In genomic region chr20:35660122-35660937, GRCh38 we compare ENCODE assay signal across 10 cellular contexts. TPM values are rescaled to one million over a fixed set of nuclear protein-coding genes. Genes with fewer than 3 reads are reported as not detected.
A peak's percentile ranks its signal among the peaks of the same experiment; 100 is the strongest.
DNase-seq lines count a peak whose midpoint lies in the region; ATAC-seq and TF ChIP-seq lines count a peak whose summit lies in the region.
"Had no signal": no experiment of that assay in that cellular context is flagged by ENCODE, and none has a peak within 500 bp of the region (broad histone marks: within the 10 kb centered on the region; RNA-seq: fewer than 3 reads in every experiment).

No MANE protein-coding gene starts in this region.

- WGBS in mammary epithelial cell (ENCODE audit: low coverage, missing lambda C conversion rate), result 98% methylated on average over 10 of the region's 10 CpGs

- H4K20me1 ChIP-seq in DND-41 (ENCODE audit: insufficient read depth, low read length) (peaks cover 86% of the 10 kb centered on the region), PC-9 (ENCODE audit: insufficient read depth) (peaks cover 86% of the 10 kb centered on the region), mammary epithelial cell (ENCODE audit: insufficient read depth, low read length) (peaks cover 40% of the 10 kb centered on the region)

- peak overlapping the region; percentile 10 for H3K9ac ChIP-seq in DND-41 (ENCODE audit: low read depth, low read length)
- H3K9ac ChIP-seq in mammary epithelial cell (ENCODE audit: insufficient read depth, low read length), result peak overlapping the region; percentile 32

- no TSS peak for BruUV-seq in PC-9 (replicated peaks; lab: Mats Ljungman, UMichigan)
- no TSS peak for BruUV-seq in mammary epithelial cell (replicated peaks; lab: Mats Ljungman, UMichigan)

- no peaks in the 10 kb centered on the region for H3K9me3 ChIP-seq in DND-41 (ENCODE audit: insufficient read depth, low read length, severe bottlenecking)
- H3K9me3 ChIP-seq in PC-9 (ENCODE audit: insufficient read depth, low read depth), result no peaks in the 10 kb centered on the region
- no peaks in the 10 kb centered on the region for H3K9me3 ChIP-seq in mammary epithelial cell (replicated peaks; ENCODE audit: insufficient read depth, low read length)

- peak overlapping the region; percentile 91; the same call in 1 of the 2 replicates for H3K4me2 ChIP-seq in DND-41 (ENCODE audit: insufficient read depth, low read length)
- peak overlapping the region; percentile 87 for H3K4me2 ChIP-seq in PC-9
- peak overlapping the region; percentile 85 for H3K4me2 ChIP-seq in mammary epithelial cell (ENCODE audit: insufficient read depth, low read depth, low read length)

- no peaks in the 10 kb centered on the region for H3K9me2 ChIP-seq in PC-9 (ENCODE audit: insufficient read depth)

- CTCF ChIA-PET in PC-9 (lab: Charles Lee) (interaction anchor here (0.7 kb wide), 1 partner anchor 43 kb away, joined by 4 read pairs; no protein-coding TSS in a partner anchor), mammary epithelial cell (lab: Charles Lee; ENCODE audit: low non-redundant PET) (no interaction called here)

- H3K27ac ChIP-seq in DND-41 (ENCODE audit: low read length) (peak overlapping the region; percentile 18; the same call in 1 of the 2 replicates), PC-9 (0 out of 2 replicates have a peak overlapping the region, but pooled peaks have one; percentile 0), mammary epithelial cell (ENCODE audit: insufficient read depth, low read depth, low read length) (peak overlapping the region; percentile 41)

- ATAC-seq in DND-41 (ENCODE audit: insufficient read depth, low read depth) (no peak), HG02884 (IDR thresholded peaks at IDR 0.05; ENCODE audit: unreplicated experiment) (no peak)

- POLR2A ChIA-PET in PC-9 (lab: Charles Lee; ENCODE audit: unreplicated experiment), result interaction anchor here (0.5 kb wide), 1 partner anchor 81 kb away, joined by 7 read pairs; no protein-coding TSS in a partner anchor

- in situ Hi-C loops in mammary epithelial cell (cut with MboI; ENCODE audit: low sequenced_read_pairs in 2 of 2), result no loop called here
- in situ Hi-C loops in GM13976 (cut with MboI; ENCODE audit: low sequenced_read_pairs, unreplicated experiment), result no loop called here

- peaks cover 51% of the 10 kb centered on the region for H3K4me1 ChIP-seq in DND-41 (ENCODE audit: insufficient read depth, low read length)
- H3K4me1 ChIP-seq in PC-9 (replicated peaks; ENCODE audit: insufficient read depth), result peaks cover 47% of the 10 kb centered on the region
- peaks cover 30% of the 10 kb centered on the region for H3K4me1 ChIP-seq in mammary epithelial cell (ENCODE audit: insufficient read depth, low read length)

- H3K36me3 ChIP-seq in DND-41 (ENCODE audit: insufficient read depth, low read length) (peaks cover 26% of the 10 kb centered on the region), PC-9 (ENCODE audit: low read depth) (peaks cover 12% of the 10 kb centered on the region), mammary epithelial cell (ENCODE audit: insufficient read depth, low read length) (peaks cover 1% of the 10 kb centered on the region)

- intact Hi-C loops in PC-9 (cut with micrococcal nuclease; ENCODE audit: unreplicated experiment), result loop anchor here (5.0 kb wide), 2 partner anchors 82 to 93 kb away; partner anchors contain the start of gene RBM39
- intact Hi-C loops in mammary epithelial cell (cut with micrococcal nuclease), result loop anchor here (5.0 kb wide), 2 partner anchors 198 to 292 kb away; partner anchors contain the start of gene SCAND1

- no peak for TF ChIP-seq CTCF in DND-41 (IDR thresholded peaks at IDR 0.05; ENCODE audit: borderline replicate concordance, extremely low read depth, low read length, poor library complexity, severe bottlenecking)
- no peak for TF ChIP-seq CTCF in PC-9 (conservative IDR thresholded peaks at IDR 0.05)
- TF ChIP-seq CTCF in mammary epithelial cell (conservative IDR thresholded peaks at IDR 0.05 in 1 of 2, IDR thresholded peaks at IDR 0.05 in 1 of 2; ENCODE audit: extremely low read depth in 1 of 2, insufficient read depth in 1 of 2, low read depth in 1 of 2, low read length in 2 of 2), result no peak
- TF ChIP-seq CTCF in GM13976 (IDR thresholded peaks at IDR 0.05; ENCODE audit: borderline replicate concordance, control extremely low read depth, extremely low read depth, insufficient read depth, missing control alignments), result no peak

- H2AFZ ChIP-seq in DND-41 (ENCODE audit: low read depth, low read length) (no peak overlapping the region), PC-9 (no peak overlapping the region), mammary epithelial cell (ENCODE audit: low read depth, low read length) (no peak overlapping the region)

- H3F3A ChIP-seq in PC-9 (ENCODE audit: insufficient read depth, low read depth), result peaks cover 9% of the 10 kb centered on the region

- DNase-seq in DND-41, result peak; percentile 9
- no peak for DNase-seq in PC-9
- no peak for DNase-seq in mammary epithelial cell
- peak; percentile 52 for DNase-seq in stimulated activated CD4-positive, alpha-beta T cell treated with anti-CD3 and anti-CD28 coated beads, Interleukin-15, amount 100 ng/mL, for 24 hours
- no peak for DNase-seq in GM13976 (ENCODE audit: low spot score)
- DNase-seq in NCI-H146 (lab: John Stamatoyannopoulos, UW), result no peak
- no peak for DNase-seq in C1 segment of cervical spinal cord (lab: John Stamatoyannopoulos, UW)
- DNase-seq: kidney, NCI-H2171 had no signal

- peaks cover 97% of the 10 kb centered on the region for H3K79me2 ChIP-seq in DND-41 (ENCODE audit: insufficient read depth, low read length)
- H3K79me2 ChIP-seq in PC-9 (ENCODE audit: low read depth), result peaks cover 94% of the 10 kb centered on the region
- peaks cover 97% of the 10 kb centered on the region for H3K79me2 ChIP-seq in mammary epithelial cell (ENCODE audit: insufficient read depth, low read length)

- peak overlapping the region in 1 of 2 experiments; percentile 2; a peak in 1 of 4 replicates for H3K4me3 ChIP-seq in DND-41 (ENCODE audit: low read depth in 1 of 2, low read length in 2 of 2)
- H3K4me3 ChIP-seq in PC-9, result peak overlapping the region; percentile 99; the same call in 1 of the 2 replicates
- peak overlapping the region in 1 of 3 experiments; percentile 87 for H3K4me3 ChIP-seq in mammary epithelial cell (replicated peaks in 1 of 3; ENCODE audit: insufficient read depth in 1 of 3, low read depth in 2 of 3, low read length in 3 of 3)

- dilution Hi-C loops in mammary epithelial cell (cut with HindIII; ENCODE audit: low sequenced_read_pairs), result no loop called here

- no peaks in the 10 kb centered on the region for H3K27me3 ChIP-seq in DND-41 (ENCODE audit: insufficient read depth, low read length, poor library complexity)
- H3K27me3 ChIP-seq in PC-9 (ENCODE audit: insufficient read depth, low read depth), result no peaks in the 10 kb centered on the region
- no peaks in the 10 kb centered on the region for H3K27me3 ChIP-seq in mammary epithelial cell (ENCODE audit: insufficient read depth, low read length)

RNA-seq across cellular contexts. Expression of gene CPNE1, which starts 4.4 kb away (rescaled TPM):
- total RNA-seq in PC-9 (2021) (271 and 311 TPM in 2 replicates), mammary epithelial cell (100 to 1,000 TPM; 110 to 157 TPM)
- polyA plus RNA-seq in mammary epithelial cell, result 97.7 TPM
- 119 TPM for polyA minus RNA-seq in mammary epithelial cell

RNA-seq across cellular contexts. Expression of gene RBM12, which starts 4.4 kb away (rescaled TPM):
- total RNA-seq in PC-9 (2021), result 46.9 and 81.2 TPM in 2 replicates
- total RNA-seq in mammary epithelial cell, result 10 to 100 TPM; 62.8 to 71.2 TPM
- polyA plus RNA-seq in mammary epithelial cell, result 91.9 TPM
- polyA minus RNA-seq in mammary epithelial cell, result 98.2 TPM

RNA-seq across cellular contexts. Expression of gene NFS1, which starts 38.8 kb away (rescaled TPM):
- total RNA-seq in PC-9 (2021), result 56.9 and 65.0 TPM in 2 replicates
- total RNA-seq in mammary epithelial cell, result 10 to 100 TPM; 28.8 to 33.0 TPM
- polyA plus RNA-seq in mammary epithelial cell, result 44.8 TPM
- polyA minus RNA-seq in mammary epithelial cell, result 57.3 TPM

RNA-seq across cellular contexts. Expression of gene ROMO1, which starts 38.9 kb away (rescaled TPM):
- total RNA-seq in PC-9 (2021) (175 and 271 TPM in 2 replicates), mammary epithelial cell (100 to 1,000 TPM; 113 to 176 TPM)
- 386 TPM for polyA plus RNA-seq in mammary epithelial cell
- 17.3 TPM for polyA minus RNA-seq in mammary epithelial cell

RNA-seq across cellular contexts. Expression of gene SPAG4, which starts 44.7 kb away (rescaled TPM):
- total RNA-seq in PC-9 (2021), result 14.1 and 22.9 TPM in 2 replicates
- total RNA-seq in mammary epithelial cell, result 1 to 10 TPM; 2.8 to 4.3 TPM
- polyA plus RNA-seq in mammary epithelial cell, result 1.1 TPM
- polyA minus RNA-seq in mammary epithelial cell, result not detected

Comparison
In these comparisons a context has a peak if more than half of its experiments do, and no peak if none do; other contexts are left out.
1. DNase-seq: peak in DND-41 (single experiment) and stimulated activated CD4-positive, alpha-beta T cell treated with anti-CD3 and anti-CD28 coated beads, Interleukin-15, amount 100 ng/mL, for 24 hours (single experiment); none in PC-9 (0 of 2), mammary epithelial cell (single experiment), GM13976 (single experiment), NCI-H146 (single experiment) and C1 segment of cervical spinal cord (0 of 14).
2. Peak in every context shown above with its lines, with median percentiles within 50 percentile points of each other: H3K27ac ChIP-seq and H3K4me2 ChIP-seq.